1 cellular context compared by ENCODE assay signal in genomic region chr11:62427630-62428233, GRCh38.
TF ChIP-seq lines count a peak whose summit lies in the region.

No MANE protein-coding gene starts in this region.

TF ChIP-seq in K562, 482 proteins besides CTCF, POLR2A, EP300 and RAD21 (continued from another document and continues in another):
- TF ChIP-seq ATF6 (CRISPR knock-in tag; IDR thresholded peaks at IDR 0.05) (no peak), RREB1 (CRISPR knock-in tag; IDR thresholded peaks at IDR 0.05) (no peak), GATAD2B (IDR thresholded peaks at IDR 0.05; ENCODE audit: borderline replicate concordance) (no peak), ZNF766 (CRISPR knock-in tag; conservative IDR thresholded peaks at IDR 0.05) (peak; percentile 46; the same call in 1 of the 2 replicates), LEF1 (IDR thresholded peaks at IDR 0.05) (peak; percentile 29; the same call in 1 of the 2 replicates), BMI1 (IDR thresholded peaks at IDR 0.05; ENCODE audit: low read length) (no peak), RERE (CRISPR knock-in tag; IDR thresholded peaks at IDR 0.05; ENCODE audit: borderline replicate concordance) (no peak), STAT5A (IDR thresholded peaks at IDR 0.05; ENCODE audit: borderline replicate concordance, low read length) (no peak), DPF2 (IDR thresholded peaks at IDR 0.05) (peak; percentile 83), FOXP4 (CRISPR knock-in tag; IDR thresholded peaks at IDR 0.05; ENCODE audit: borderline replicate concordance) (no peak; the same call in 1 of the 2 replicates), ZNF316 (IDR thresholded peaks at IDR 0.05) (peak; percentile 37; the same call in 1 of the 2 replicates), GABPA (tag; conservative IDR thresholded peaks at IDR 0.05; ENCODE audit: low read depth) (peak; percentile 40; the same call in 1 of the 2 replicates), BRD9 (IDR thresholded peaks at IDR 0.05; ENCODE audit: low read depth, partially characterized antibody) (peak; percentile 23), SRSF3 (IDR thresholded peaks at IDR 0.05; ENCODE audit: insufficient read depth, low read length) (no peak), PYGO2 (tag; IDR thresholded peaks at IDR 0.05) (0 out of 2 replicates have a peak, but pooled peaks have one; percentile 23), XRCC3 (IDR thresholded peaks at IDR 0.05) (no peak), C11orf30 (IDR thresholded peaks at IDR 0.05; ENCODE audit: low read depth) (peak; percentile 64; the same call in 1 of the 2 replicates), ATF3 (IDR thresholded peaks at IDR 0.05) (peak; percentile 91), ATF3 (CRISPR knock-in tag; conservative IDR thresholded peaks at IDR 0.05) (no peak), L3MBTL2 (IDR thresholded peaks at IDR 0.05) (peak; percentile 79), FOS (IDR thresholded peaks at IDR 0.05; ENCODE audit: extremely low read depth, insufficient read length) (no peak), ETV1 (tag; conservative IDR thresholded peaks at IDR 0.05; ENCODE audit: low read depth) (peak; percentile 62), MAFG (tag; conservative IDR thresholded peaks at IDR 0.05) (peak; percentile 64), SNRNP70 (optimal IDR thresholded peaks at IDR 0.05; ENCODE audit: low read depth, low read length) (no peak), ZNF57 (CRISPR knock-in tag; IDR thresholded peaks at IDR 0.05) (no peak), FOXP1 (CRISPR knock-in tag; IDR thresholded peaks at IDR 0.05) (no peak), ELF1 (tag; IDR thresholded peaks at IDR 0.05) (no peak), TOE1 (IDR thresholded peaks at IDR 0.05; ENCODE audit: borderline replicate concordance) (no peak), TOE1 (CRISPR knock-in tag; IDR thresholded peaks at IDR 0.05; ENCODE audit: borderline replicate concordance, low read depth) (no peak), SNAPC5 (CRISPR knock-in tag; IDR thresholded peaks at IDR 0.05) (no peak), HMG20A (CRISPR knock-in tag; conservative IDR thresholded peaks at IDR 0.05) (no peak), ZNF318 (IDR thresholded peaks at IDR 0.05; ENCODE audit: borderline replicate concordance in 1 of 2, low read depth in 1 of 2) (peak in 1 of 2 experiments; percentile 63; a peak in 1 of 4 replicates), SETDB1 (IDR thresholded peaks at IDR 0.05; ENCODE audit: low read length) (no peak), ZEB2 (IDR thresholded peaks at IDR 0.05) (no peak), ARID1B (IDR thresholded peaks at IDR 0.05) (peak; percentile 72)
